Comparison of ENCODE assay signal across 9 cellular contexts in genomic region chr17:48259710-48260291, GRCh38.
DNase-seq lines count a peak whose midpoint lies in the region; ATAC-seq lines count a peak whose summit lies in the region.
"Had no signal": no experiment of that assay in that cellular context is flagged by ENCODE, and none has a peak within 500 bp of the region (broad histone marks: within the 10 kb centered on the region; RNA-seq: fewer than 3 reads in every experiment).

No MANE protein-coding gene starts in this region.

- no peaks in the 10 kb centered on the region for H3K27me3 Mint-ChIP-seq in activated CD4-positive, alpha-beta T cell treated with anti-CD3 and anti-CD28 coated beads, Interleukin-2, amount 10 ng/mL, durations not matched to agents 7 days and 5 days
- H3K27me3 Mint-ChIP-seq: activated naive CD8-positive, alpha-beta T cell treated with anti-CD3 and anti-CD28 coated beads, Interleukin-2, amount 10 ng/mL, durations not matched to agents 7 days and 5 days had no signal

- no peak for DNase-seq in activated CD4-positive, alpha-beta T cell treated with anti-CD3 and anti-CD28 coated beads, Interleukin-2, amount 10 ng/mL, durations not matched to agents 7 days and 5 days
- no peak for DNase-seq in activated CD4-positive, alpha-beta T cell treated with anti-CD3 and anti-CD28 coated beads, Interleukin-2, amount 50 U/mL, for 4 hours
- DNase-seq in NCI-H226 (peak; percentile 46), cerebellum (ENCODE audit: low spot score) (peak; percentile 6), pons (ENCODE audit: low spot score) (peak; percentile 15)
- DNase-seq in activated CD4-positive, alpha-beta T cell treated with anti-CD3 and anti-CD28 coated beads for 4 hours: no peak
- DNase-seq: activated naive CD8-positive, alpha-beta T cell treated with anti-CD3 and anti-CD28 coated beads, Interleukin-2, amount 10 ng/mL, durations not matched to agents 7 days and 5 days had no signal

- no peak overlapping the region for H3K4me3 Mint-ChIP-seq in activated CD4-positive, alpha-beta T cell treated with anti-CD3 and anti-CD28 coated beads, Interleukin-2, amount 10 ng/mL, durations not matched to agents 7 days and 5 days
- H3K4me3 Mint-ChIP-seq: activated naive CD8-positive, alpha-beta T cell treated with anti-CD3 and anti-CD28 coated beads, Interleukin-2, amount 10 ng/mL, durations not matched to agents 7 days and 5 days had no signal

- H3K27ac Mint-ChIP-seq in activated CD4-positive, alpha-beta T cell treated with anti-CD3 and anti-CD28 coated beads, Interleukin-2, amount 10 ng/mL, durations not matched to agents 7 days and 5 days: peak overlapping the region; percentile 9
- H3K27ac Mint-ChIP-seq: activated naive CD8-positive, alpha-beta T cell treated with anti-CD3 and anti-CD28 coated beads, Interleukin-2, amount 10 ng/mL, durations not matched to agents 7 days and 5 days had no signal

- POLR2A ChIA-PET in activated CD4-positive, alpha-beta T cell treated with anti-CD3 and anti-CD28 coated beads, Interleukin-2, amount 10 ng/mL, durations not matched to agents 7 days and 5 days (lab: Charles Lee): no interaction called here

- CTCF ChIA-PET in activated CD4-positive, alpha-beta T cell treated with anti-CD3 and anti-CD28 coated beads, Interleukin-2, amount 10 ng/mL, durations not matched to agents 7 days and 5 days (lab: Charles Lee): interaction anchor here (1.0 to 1.4 kb wide), 2 partner anchors 12 to 32 kb away, joined by 3 to 5 read pairs; no protein-coding TSS in a partner anchor

- no peak for ATAC-seq in HG03439 (IDR thresholded peaks at IDR 0.05; ENCODE audit: unreplicated experiment)
- no peak for ATAC-seq in GM18519 (IDR thresholded peaks at IDR 0.05; ENCODE audit: low FRiP score, unreplicated experiment)

- H3K4me1 Mint-ChIP-seq in activated CD4-positive, alpha-beta T cell treated with anti-CD3 and anti-CD28 coated beads, Interleukin-2, amount 10 ng/mL, durations not matched to agents 7 days and 5 days: peaks cover 2% of the 10 kb centered on the region

- H3K9me3 Mint-ChIP-seq in activated CD4-positive, alpha-beta T cell treated with anti-CD3 and anti-CD28 coated beads, Interleukin-2, amount 10 ng/mL, durations not matched to agents 7 days and 5 days: no peaks in the 10 kb centered on the region
- H3K9me3 Mint-ChIP-seq: activated naive CD8-positive, alpha-beta T cell treated with anti-CD3 and anti-CD28 coated beads, Interleukin-2, amount 10 ng/mL, durations not matched to agents 7 days and 5 days had no signal

- peaks cover 7% of the 10 kb centered on the region for H3K36me3 Mint-ChIP-seq in activated CD4-positive, alpha-beta T cell treated with anti-CD3 and anti-CD28 coated beads, Interleukin-2, amount 10 ng/mL, durations not matched to agents 7 days and 5 days (ENCODE audit: low read depth)

Comparison
In these comparisons a context has a peak if more than half of its experiments do, and no peak if none do; other contexts are left out.
1. DNase-seq: peak in NCI-H226 (single experiment), cerebellum (single experiment) and pons (single experiment); none in activated CD4-positive, alpha-beta T cell treated with anti-CD3 and anti-CD28 coated beads, Interleukin-2, amount 10 ng/mL, durations not matched to agents 7 days and 5 days (single experiment), activated CD4-positive, alpha-beta T cell treated with anti-CD3 and anti-CD28 coated beads, Interleukin-2, amount 50 U/mL, for 4 hours (0 of 2) and activated CD4-positive, alpha-beta T cell treated with anti-CD3 and anti-CD28 coated beads for 4 hours (0 of 2).